10 cellular contexts compared by ENCODE assay signal in the genomic region with DNA sequence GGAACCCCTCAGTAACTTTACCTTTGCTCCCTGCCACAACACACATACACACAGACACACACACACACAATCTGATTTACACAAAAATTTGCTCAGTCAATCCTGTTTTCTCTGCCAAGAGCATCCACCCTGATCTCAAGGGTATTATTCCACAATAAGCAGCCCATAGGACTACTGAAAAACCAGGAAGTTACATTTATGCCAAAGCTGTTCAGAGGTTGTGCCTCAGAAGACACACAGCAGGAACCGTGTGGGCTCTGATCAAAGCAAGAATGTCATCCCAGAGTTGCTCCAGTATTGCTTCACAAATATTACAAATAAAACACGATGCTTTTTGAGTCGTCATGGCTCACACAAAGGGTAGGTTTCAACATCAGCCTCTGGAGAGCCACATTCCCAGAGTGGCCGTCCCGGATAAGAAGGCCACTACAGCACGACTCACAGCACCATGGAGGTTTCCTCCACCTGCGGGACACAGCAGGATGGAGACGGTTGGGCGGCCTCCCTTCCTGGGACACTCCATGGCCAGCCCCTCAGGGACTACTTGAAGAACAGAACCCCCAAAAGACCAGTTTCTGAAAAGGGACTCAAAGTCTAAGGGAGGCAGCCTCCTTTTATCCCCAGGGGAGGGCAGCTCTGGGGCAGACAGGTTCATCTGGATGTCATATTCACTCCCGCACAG. TPM values are rescaled to one million over a fixed set of nuclear protein-coding genes. Genes with fewer than 3 reads are reported as not detected.
DNase-seq lines count a peak whose midpoint lies in the region; ATAC-seq and TF ChIP-seq lines count a peak whose summit lies in the region.
"Had no signal": no experiment of that assay in that cellular context is flagged by ENCODE, and none has a peak within 500 bp of the region (broad histone marks: within the 10 kb centered on the region; RNA-seq: fewer than 3 reads in every experiment).

No MANE protein-coding gene starts in this region.

- no peaks in the 10 kb centered on the region for H3K36me3 ChIP-seq in PC-3 (ENCODE audit: low read depth, low read length)
- peaks cover 0 to 15% (median 10%) of the 10 kb centered on the region in 4 donors for H3K36me3 ChIP-seq in esophagus muscularis mucosa
- H3K36me3 ChIP-seq in trophoblast cell (ENCODE audit: control insufficient read depth in 1 of 2, insufficient read depth in 2 of 2, low read length in 2 of 2): no peaks in the 10 kb centered on the region
- H3K36me3 ChIP-seq: pancreas, SJCRH30 had no signal

- H3K27ac Mint-ChIP-seq in Calu3 (ENCODE audit: unreplicated experiment) (no peak overlapping the region), CD14-positive monocyte (no peak overlapping the region)

- H2AK5ac ChIP-seq in trophoblast cell (ENCODE audit: low read length): no peak overlapping the region

- H2AFZ ChIP-seq in PC-3 (ENCODE audit: low read length): peak overlapping the region; percentile 4
- no peak overlapping the region for H2AFZ ChIP-seq in trophoblast cell (ENCODE audit: insufficient read depth, low read length, poor library complexity)

- no peak overlapping the region for H2BK12ac ChIP-seq in trophoblast cell (ENCODE audit: low read length)

- H3K79me1 ChIP-seq in trophoblast cell (ENCODE audit: low read length): peaks cover 3% of the 10 kb centered on the region

- peak; percentile 16 for ATAC-seq in PC-3
- ATAC-seq in HG02763 (IDR thresholded peaks at IDR 0.05; ENCODE audit: unreplicated experiment): no peak

- H3F3A ChIP-seq in PC-3 (ENCODE audit: low read length, unreplicated experiment): no peaks in the 10 kb centered on the region

- 83% methylated on average over 10 of the region's 10 CpGs for WGBS in esophagus muscularis mucosa
- WGBS in trophoblast cell (ENCODE audit: extremely low coverage, insufficient coverage, insufficient read length): no CpG with 5 or more reads among the region's 10 CpGs

- peak overlapping the region; percentile 53 for H3K27ac ChIP-seq in PC-3 (ENCODE audit: low read length)
- peak overlapping the region; percentile 84 to 87 (median 86) for H3K27ac ChIP-seq in esophagus muscularis mucosa (replicated peaks in 1 of 4)
- H3K27ac ChIP-seq in trophoblast cell (ENCODE audit: low read depth, low read length): no peak overlapping the region
- H3K27ac ChIP-seq: SJCRH30 had no signal

- H3K27me3 ChIP-seq in PC-3 (ENCODE audit: low read length): no peaks in the 10 kb centered on the region
- no peaks in the 10 kb centered on the region for H3K27me3 ChIP-seq in esophagus muscularis mucosa
- H3K27me3 ChIP-seq in trophoblast cell (ENCODE audit: insufficient read depth, low read length): peaks cover 5% of the 10 kb centered on the region
- H3K27me3 ChIP-seq: pancreas, SJCRH30 had no signal

- H3K9me3 ChIP-seq in PC-3 (ENCODE audit: low read length): no peaks in the 10 kb centered on the region
- H3K9me3 ChIP-seq in esophagus muscularis mucosa: no peaks in the 10 kb centered on the region
- no peaks in the 10 kb centered on the region for H3K9me3 ChIP-seq in trophoblast cell (ENCODE audit: insufficient read depth, low read depth, low read length)
- H3K9me3 ChIP-seq: pancreas, SJCRH30 had no signal

- DNase-seq in Calu3 (no peak), PC-3 (peak; percentile 87), esophagus muscularis mucosa (ENCODE audit: extremely low spot score) (peak; percentile 89), trophoblast cell (peak; percentile 77 to 89), cortex of kidney (lab: John Stamatoyannopoulos, UW) (no peak), NCI-H2081 (lab: John Stamatoyannopoulos, UW) (no peak), CD14-positive monocyte (ENCODE audit: low spot score) (no peak)
- DNase-seq: pancreas, SJCRH30 had no signal

- no TSS peak for BruUV-seq in Calu3 (replicated peaks; lab: Mats Ljungman, UMichigan)
- BruUV-seq in PC-3 (replicated peaks; lab: Mats Ljungman, UMichigan): no TSS peak

- intact Hi-C loops in Calu3 (cut with micrococcal nuclease; ENCODE audit: unreplicated experiment): no loop called here
- intact Hi-C loops in PC-3 (cut with micrococcal nuclease): no loop called here
- intact Hi-C loops in esophagus muscularis mucosa (cut with DNase I): no loop called here
- intact Hi-C loops in CD14-positive monocyte (cut with micrococcal nuclease): no loop called here

- H3K27me3 Mint-ChIP-seq in Calu3 (ENCODE audit: unreplicated experiment) (no peaks in the 10 kb centered on the region), CD14-positive monocyte (ENCODE audit: low read depth in 3 of 3) (peaks cover 16 to 28% (median 19%) of the 10 kb centered on the region in 3 donors)

- no peak overlapping the region for H2BK5ac ChIP-seq in trophoblast cell (ENCODE audit: low read depth, low read length, poor library complexity)

- H3K36me3 Mint-ChIP-seq in Calu3 (ENCODE audit: insufficient read depth, unreplicated experiment) (peaks cover 26% of the 10 kb centered on the region), CD14-positive monocyte (peaks cover 1 to 3% of the 10 kb centered on the region in 2 donors)

- H4K91ac ChIP-seq in trophoblast cell (ENCODE audit: low read depth, low read length): no peak overlapping the region

- no peak for TF ChIP-seq POLR2A in esophagus muscularis mucosa (IDR thresholded peaks at IDR 0.05; ENCODE audit: low read depth)

- no peaks in the 10 kb centered on the region for H3K9me2 ChIP-seq in PC-3 (replicated peaks; ENCODE audit: low read length)

- peaks cover 46% of the 10 kb centered on the region for H3K79me2 ChIP-seq in PC-3 (ENCODE audit: low read length)
- peaks cover 5% of the 10 kb centered on the region for H3K79me2 ChIP-seq in trophoblast cell (ENCODE audit: control insufficient read depth, insufficient read depth, low read length, poor library complexity)

- H3K9ac ChIP-seq in PC-3 (ENCODE audit: low read length) (peak overlapping the region; percentile 76; the same call in 1 of the 2 replicates), trophoblast cell (ENCODE audit: low read length) (no peak overlapping the region)

- no peak overlapping the region for H3K18ac ChIP-seq in trophoblast cell (ENCODE audit: low read length)

- H3K4me1 Mint-ChIP-seq in Calu3 (ENCODE audit: low read depth, unreplicated experiment) (peaks cover 36% of the 10 kb centered on the region), CD14-positive monocyte (peaks cover 22% of the 10 kb centered on the region)

- H3K14ac ChIP-seq in trophoblast cell (ENCODE audit: low read length): no peak overlapping the region

- H3K9me3 Mint-ChIP-seq in Calu3 (ENCODE audit: low read depth, unreplicated experiment) (no peaks in the 10 kb centered on the region), CD14-positive monocyte (no peaks in the 10 kb centered on the region)

- H4K20me1 ChIP-seq in PC-3 (ENCODE audit: low read length): no peaks in the 10 kb centered on the region

- no peak overlapping the region for H3K4ac ChIP-seq in trophoblast cell (ENCODE audit: low read depth, low read length)

- H3K23ac ChIP-seq in trophoblast cell (ENCODE audit: low read length): no peak overlapping the region

- H3K4me1 ChIP-seq in PC-3 (ENCODE audit: insufficient read depth, low read length): peaks cover 31% of the 10 kb centered on the region
- H3K4me1 ChIP-seq in esophagus muscularis mucosa: peaks cover 14 to 30% (median 24%) of the 10 kb centered on the region in 4 donors
- peaks cover 3 to 4% of the 10 kb centered on the region in 2 experiments for H3K4me1 ChIP-seq in trophoblast cell (ENCODE audit: control insufficient read depth in 1 of 2, insufficient read depth in 2 of 2, low read length in 2 of 2)

- H3K4me3 ChIP-seq in PC-3 (ENCODE audit: low read length): peak overlapping the region; percentile 70
- H3K4me3 ChIP-seq in esophagus muscularis mucosa: peak overlapping the region in 3 of 4 donors; percentile 79 to 87 (median 81)
- no peak overlapping the region for H3K4me3 ChIP-seq in trophoblast cell (ENCODE audit: low read depth, low read length)
- H3K4me3 ChIP-seq: SJCRH30 had no signal

- H4K12ac ChIP-seq in trophoblast cell (ENCODE audit: low read depth, low read length): no peak overlapping the region

- TF ChIP-seq CTCF in Calu3 (IDR thresholded peaks at IDR 0.05; ENCODE audit: unreplicated experiment) (no peak), PC-3 (conservative IDR thresholded peaks at IDR 0.05; ENCODE audit: low read depth, low read length) (no peak), esophagus muscularis mucosa (IDR thresholded peaks at IDR 0.05) (no peak), CD14-positive monocyte (IDR thresholded peaks at IDR 0.05) (no peak)

- H3K4me3 Mint-ChIP-seq in Calu3 (ENCODE audit: low read depth, unreplicated experiment) (peak overlapping the region; percentile 98), CD14-positive monocyte (peak overlapping the region in 1 of 2 donors; percentile 12)

- H3K4me2 ChIP-seq in PC-3 (ENCODE audit: low read length): peak overlapping the region; percentile 86
- no peak overlapping the region for H3K4me2 ChIP-seq in trophoblast cell (ENCODE audit: low read length)

- POLR2A ChIA-PET in PC-3 (lab: Charles Lee; ENCODE audit: unreplicated experiment): no interaction called here

- no peak overlapping the region for H4K8ac ChIP-seq in trophoblast cell (ENCODE audit: low read depth, low read length)

- CTCF ChIA-PET in Calu3 (lab: Charles Lee): no interaction called here
- CTCF ChIA-PET in PC-3 (lab: Charles Lee): interaction anchor here (0.7 kb wide), 2 partner anchors 12 to 23 kb away, joined by 3 read pairs; no protein-coding TSS in a partner anchor

- no peak for TF ChIP-seq EP300 in esophagus muscularis mucosa (IDR thresholded peaks at IDR 0.05)

- H2BK120ac ChIP-seq in trophoblast cell (ENCODE audit: insufficient read depth, low read length, poor library complexity): no peak overlapping the region

RNA-seq across cellular contexts. Expression of gene AIFM2, which starts 1.6 kb away (rescaled TPM):
- total RNA-seq in Calu3 (2022): 20.6 and 21.1 TPM in 2 replicates
- 29.2 and 39.0 TPM in 2 replicates for total RNA-seq in PC-3 (2014; rRNA removed)
- total RNA-seq in esophagus muscularis mucosa: 10 to 100 TPM; 13.3 to 21.8 (median 17.2) TPM
- 1.2 and 1.3 TPM in 2 replicates for polyA plus RNA-seq in trophoblast cell (2013)
- under 1 TPM; 0.28 to 0.41 TPM for polyA plus RNA-seq in CD14-positive monocyte

RNA-seq across cellular contexts. Expression of gene TYSND1, which starts 15.5 kb away (rescaled TPM):
- total RNA-seq in Calu3 (2022): 21.4 and 24.6 TPM in 2 replicates
- total RNA-seq in PC-3 (2014; rRNA removed): 78.2 and 87.3 TPM in 2 replicates
- total RNA-seq in esophagus muscularis mucosa: 10 to 100 TPM in 2 of 4 donors, 1 to 10 TPM in 2; 6.0 to 12.2 (median 9.3) TPM
- 3.7 TPM in 2 replicates for polyA plus RNA-seq in trophoblast cell (2013)
- 10 to 100 TPM in 1 of 2 donors, 1 to 10 TPM in 1; 8.6 to 11.2 TPM for polyA plus RNA-seq in CD14-positive monocyte

RNA-seq across cellular contexts. Expression of gene SAR1A, which starts 39.3 kb away (rescaled TPM):
- total RNA-seq in Calu3 (2022): 166 and 175 TPM in 2 replicates
- total RNA-seq in PC-3 (2014; rRNA removed): 161 and 213 TPM in 2 replicates
- total RNA-seq in esophagus muscularis mucosa: 10 to 100 TPM; 73.6 to 87.6 (median 80.5) TPM
- 131 and 137 TPM in 2 replicates for polyA plus RNA-seq in trophoblast cell (2013)
- polyA plus RNA-seq in CD14-positive monocyte: 10 to 100 TPM; 36.7 to 47.5 TPM

Comparison
In these comparisons a context has a peak if more than half of its experiments do, and no peak if none do; other contexts are left out.
1. DNase-seq: peak in PC-3 (single experiment), esophagus muscularis mucosa (single experiment) and trophoblast cell (2 of 2); none in Calu3 (single experiment), cortex of kidney (single experiment), NCI-H2081 (0 of 2) and CD14-positive monocyte (single experiment).